ENCODE assay signal across 1 cellular context in genomic region chr10:31120392-31120791, GRCh38.
TF ChIP-seq lines count a peak whose summit lies in the region.

No MANE protein-coding gene starts in this region.

TF ChIP-seq in GM23338, 12 proteins besides CTCF, POLR2A, EP300 and RAD21 (continued from another document):
- TF ChIP-seq, protein P1, sequence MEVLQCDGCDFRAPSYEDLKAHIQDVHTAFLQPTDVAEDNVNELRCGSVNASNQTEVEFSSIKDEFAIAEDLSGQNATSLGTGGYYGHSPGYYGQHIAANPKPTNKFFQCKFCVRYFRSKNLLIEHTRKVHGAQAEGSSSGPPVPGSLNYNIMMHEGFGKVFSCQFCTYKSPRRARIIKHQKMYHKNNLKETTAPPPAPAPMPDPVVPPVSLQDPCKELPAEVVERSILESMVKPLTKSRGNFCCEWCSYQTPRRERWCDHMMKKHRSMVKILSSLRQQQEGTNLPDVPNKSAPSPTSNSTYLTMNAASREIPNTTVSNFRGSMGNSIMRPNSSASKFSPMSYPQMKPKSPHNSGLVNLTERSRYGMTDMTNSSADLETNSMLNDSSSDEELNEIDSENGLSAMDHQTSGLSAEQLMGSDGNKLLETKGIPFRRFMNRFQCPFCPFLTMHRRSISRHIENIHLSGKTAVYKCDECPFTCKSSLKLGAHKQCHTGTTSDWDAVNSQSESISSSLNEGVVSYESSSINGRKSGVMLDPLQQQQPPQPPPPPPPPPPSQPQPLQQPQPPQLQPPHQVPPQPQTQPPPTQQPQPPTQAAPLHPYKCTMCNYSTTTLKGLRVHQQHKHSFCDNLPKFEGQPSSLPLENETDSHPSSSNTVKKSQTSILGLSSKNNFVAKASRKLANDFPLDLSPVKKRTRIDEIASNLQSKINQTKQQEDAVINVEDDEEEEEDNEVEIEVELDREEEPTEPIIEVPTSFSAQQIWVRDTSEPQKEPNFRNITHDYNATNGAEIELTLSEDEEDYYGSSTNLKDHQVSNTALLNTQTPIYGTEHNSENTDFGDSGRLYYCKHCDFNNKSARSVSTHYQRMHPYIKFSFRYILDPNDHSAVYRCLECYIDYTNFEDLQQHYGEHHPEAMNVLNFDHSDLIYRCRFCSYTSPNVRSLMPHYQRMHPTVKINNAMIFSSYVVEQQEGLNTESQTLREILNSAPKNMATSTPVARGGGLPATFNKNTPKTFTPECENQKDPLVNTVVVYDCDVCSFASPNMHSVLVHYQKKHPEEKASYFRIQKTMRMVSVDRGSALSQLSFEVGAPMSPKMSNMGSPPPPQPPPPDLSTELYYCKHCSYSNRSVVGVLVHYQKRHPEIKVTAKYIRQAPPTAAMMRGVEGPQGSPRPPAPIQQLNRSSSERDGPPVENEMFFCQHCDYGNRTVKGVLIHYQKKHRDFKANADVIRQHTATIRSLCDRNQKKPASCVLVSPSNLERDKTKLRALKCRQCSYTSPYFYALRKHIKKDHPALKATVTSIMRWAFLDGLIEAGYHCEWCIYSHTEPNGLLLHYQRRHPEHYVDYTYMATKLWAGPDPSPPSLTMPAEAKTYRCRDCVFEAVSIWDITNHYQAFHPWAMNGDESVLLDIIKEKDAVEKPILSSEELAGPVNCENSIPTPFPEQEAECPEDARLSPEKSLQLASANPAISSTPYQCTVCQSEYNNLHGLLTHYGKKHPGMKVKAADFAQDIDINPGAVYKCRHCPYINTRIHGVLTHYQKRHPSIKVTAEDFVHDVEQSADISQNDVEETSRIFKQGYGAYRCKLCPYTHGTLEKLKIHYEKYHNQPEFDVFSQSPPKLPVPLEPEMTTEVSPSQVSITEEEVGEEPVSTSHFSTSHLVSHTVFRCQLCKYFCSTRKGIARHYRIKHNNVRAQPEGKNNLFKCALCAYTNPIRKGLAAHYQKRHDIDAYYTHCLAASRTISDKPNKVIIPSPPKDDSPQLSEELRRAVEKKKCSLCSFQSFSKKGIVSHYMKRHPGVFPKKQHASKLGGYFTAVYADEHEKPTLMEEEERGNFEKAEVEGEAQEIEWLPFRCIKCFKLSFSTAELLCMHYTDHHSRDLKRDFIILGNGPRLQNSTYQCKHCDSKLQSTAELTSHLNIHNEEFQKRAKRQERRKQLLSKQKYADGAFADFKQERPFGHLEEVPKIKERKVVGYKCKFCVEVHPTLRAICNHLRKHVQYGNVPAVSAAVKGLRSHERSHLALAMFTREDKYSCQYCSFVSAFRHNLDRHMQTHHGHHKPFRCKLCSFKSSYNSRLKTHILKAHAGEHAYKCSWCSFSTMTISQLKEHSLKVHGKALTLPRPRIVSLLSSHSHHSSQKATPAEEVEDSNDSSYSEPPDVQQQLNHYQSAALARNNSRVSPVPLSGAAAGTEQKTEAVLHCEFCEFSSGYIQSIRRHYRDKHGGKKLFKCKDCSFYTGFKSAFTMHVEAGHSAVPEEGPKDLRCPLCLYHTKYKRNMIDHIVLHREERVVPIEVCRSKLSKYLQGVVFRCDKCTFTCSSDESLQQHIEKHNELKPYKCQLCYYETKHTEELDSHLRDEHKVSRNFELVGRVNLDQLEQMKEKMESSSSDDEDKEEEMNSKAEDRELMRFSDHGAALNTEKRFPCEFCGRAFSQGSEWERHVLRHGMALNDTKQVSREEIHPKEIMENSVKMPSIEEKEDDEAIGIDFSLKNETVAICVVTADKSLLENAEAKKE (CRISPR knock-in tag; IDR thresholded peaks at IDR 0.05) = no peak
TF ChIP-seq in GM23338: peak in this region for 0.
